Comparison of ENCODE assay signal across 15 cellular contexts in genomic region chr7:69699949-69700715, GRCh38.
A peak's percentile ranks its signal among the peaks of the same experiment; 100 is the strongest.
DNase-seq lines count a peak whose midpoint lies in the region; TF ChIP-seq lines count a peak whose summit lies in the region.
"Had no signal": no experiment of that assay in that cellular context is flagged by ENCODE, and none has a peak within 500 bp of the region (broad histone marks: within the 10 kb centered on the region; RNA-seq: fewer than 3 reads in every experiment).

No MANE protein-coding gene starts in this region.

- no peak overlapping the region for H2BK5ac ChIP-seq in mesendoderm (ENCODE audit: low read length)

- peaks cover 2% of the 10 kb centered on the region for H3K79me1 ChIP-seq in mesendoderm (ENCODE audit: low read length)

- H3K4me2 ChIP-seq in mesendoderm (ENCODE audit: low read length) (no peak overlapping the region), PC-9 (no peak overlapping the region)

- no peak overlapping the region for H3K18ac ChIP-seq in mesendoderm (ENCODE audit: low read length)

- H3K27me3 ChIP-seq in mesendoderm (ENCODE audit: insufficient read depth, low read length, poor library complexity): no peaks in the 10 kb centered on the region
- H3K27me3 ChIP-seq in PC-9 (ENCODE audit: insufficient read depth, low read depth): no peaks in the 10 kb centered on the region
- no peaks in the 10 kb centered on the region for H3K27me3 ChIP-seq in SJCRH30
- H3K27me3 ChIP-seq: Peyer's patch had no signal

- H2AFZ ChIP-seq in PC-9: no peak overlapping the region

- no peak overlapping the region for H2AK5ac ChIP-seq in mesendoderm (ENCODE audit: low read length)

- no peak overlapping the region for H2BK120ac ChIP-seq in mesendoderm (ENCODE audit: low read depth, low read length)

- CTCF ChIA-PET in PC-9 (lab: Charles Lee): no interaction called here

- no peak overlapping the region for H2BK15ac ChIP-seq in mesendoderm (replicated peaks; ENCODE audit: low read depth)

- no peak overlapping the region for H4K5ac ChIP-seq in mesendoderm (ENCODE audit: low read length)

- H3K27ac ChIP-seq in mesendoderm (ENCODE audit: low read depth, low read length): no peak overlapping the region
- no peak overlapping the region for H3K27ac ChIP-seq in PC-9
- H3K27ac ChIP-seq in SJCRH30: no peak overlapping the region
- H3K27ac ChIP-seq: Peyer's patch had no signal

- POLR2A ChIA-PET in PC-9 (lab: Charles Lee; ENCODE audit: unreplicated experiment): no interaction called here

- H3K9me2 ChIP-seq in PC-9 (ENCODE audit: insufficient read depth): no peaks in the 10 kb centered on the region

- H4K8ac ChIP-seq in mesendoderm (ENCODE audit: low read depth, low read length): no peak overlapping the region

- H3K4me3 ChIP-seq in mesendoderm (ENCODE audit: low read length) (no peak overlapping the region), PC-9 (no peak overlapping the region), SJCRH30 (no peak overlapping the region)
- H3K4me3 ChIP-seq: Peyer's patch had no signal

- H3K9me3 ChIP-seq in PC-9 (ENCODE audit: insufficient read depth, low read depth) (no peaks in the 10 kb centered on the region), SJCRH30 (replicated peaks) (no peaks in the 10 kb centered on the region)
- H3K9me3 ChIP-seq: Peyer's patch had no signal

- H3K4me1 ChIP-seq in mesendoderm (ENCODE audit: control insufficient read depth, low read depth, low read length) (peaks cover 2% of the 10 kb centered on the region), PC-9 (replicated peaks; ENCODE audit: insufficient read depth) (no peaks in the 10 kb centered on the region), SJCRH30 (no peaks in the 10 kb centered on the region)
- H3K4me1 ChIP-seq: Peyer's patch had no signal

- TF ChIP-seq CTCF in PC-9 (conservative IDR thresholded peaks at IDR 0.05): no peak

- H3K56ac ChIP-seq in mesendoderm (ENCODE audit: low read length): no peak overlapping the region

- intact Hi-C loops in PC-9 (cut with micrococcal nuclease; ENCODE audit: unreplicated experiment): no loop called here

- no peak overlapping the region for H3K4ac ChIP-seq in mesendoderm (ENCODE audit: low read depth, low read length)

- H3K9ac ChIP-seq in mesendoderm (ENCODE audit: low read length): no peak overlapping the region

- BruUV-seq in PC-9 (replicated peaks; lab: Mats Ljungman, UMichigan): no TSS peak

- no peak overlapping the region for H3K23ac ChIP-seq in mesendoderm (ENCODE audit: low read length)

- peak; percentile 87 for DNase-seq in DMS 273 treated with DMSO at 0.1 percent for 48 hours (lab: John Stamatoyannopoulos, UW)
- peak; percentile 33 for DNase-seq in NCI-H1694 treated with DMSO at 0.1 percent for 48 hours (lab: John Stamatoyannopoulos, UW)
- peak; percentile 89 for DNase-seq in SK-N-DZ (ENCODE audit: low spot score)
- peak; percentile 45 for DNase-seq in mesendoderm
- no peak for DNase-seq in PC-9
- no peak for DNase-seq in NOMO-1 (lab: John Stamatoyannopoulos, UW; ENCODE audit: unreplicated experiment in 2 of 2)
- no peak for DNase-seq in SJCRH30
- DNase-seq: KBM-7, MM.1S, NCI-H1092, NCI-H1436, NCI-H2029, NCI-H345, NCI-H526, Peyer's patch had no signal

- H3K36me3 ChIP-seq in mesendoderm (ENCODE audit: control insufficient read depth, insufficient read depth, low read length) (no peaks in the 10 kb centered on the region), PC-9 (ENCODE audit: low read depth) (no peaks in the 10 kb centered on the region), SJCRH30 (no peaks in the 10 kb centered on the region)
- H3K36me3 ChIP-seq: Peyer's patch had no signal

- H3K79me2 ChIP-seq in mesendoderm (ENCODE audit: control insufficient read depth, insufficient read depth, low read length) (no peaks in the 10 kb centered on the region), PC-9 (ENCODE audit: low read depth) (no peaks in the 10 kb centered on the region)

- no peaks in the 10 kb centered on the region for H4K20me1 ChIP-seq in PC-9 (ENCODE audit: insufficient read depth)

- no CpG with 5 or more reads among the region's 5 CpGs for WGBS in mesendoderm (ENCODE audit: extremely low coverage, insufficient coverage, low lambda C conversion rate)

- H3F3A ChIP-seq in PC-9 (ENCODE audit: insufficient read depth, low read depth): no peaks in the 10 kb centered on the region

Comparison
In these comparisons a context has a peak if more than half of its experiments do, and no peak if none do; other contexts are left out.
1. DNase-seq: peak in DMS 273 treated with DMSO at 0.1 percent for 48 hours (single experiment), NCI-H1694 treated with DMSO at 0.1 percent for 48 hours (single experiment), SK-N-DZ (single experiment) and mesendoderm (single experiment); none in PC-9 (0 of 2), NOMO-1 (0 of 2) and SJCRH30 (0 of 2).